Comparison of ENCODE assay signal across 16 cellular contexts in the genomic region with DNA sequence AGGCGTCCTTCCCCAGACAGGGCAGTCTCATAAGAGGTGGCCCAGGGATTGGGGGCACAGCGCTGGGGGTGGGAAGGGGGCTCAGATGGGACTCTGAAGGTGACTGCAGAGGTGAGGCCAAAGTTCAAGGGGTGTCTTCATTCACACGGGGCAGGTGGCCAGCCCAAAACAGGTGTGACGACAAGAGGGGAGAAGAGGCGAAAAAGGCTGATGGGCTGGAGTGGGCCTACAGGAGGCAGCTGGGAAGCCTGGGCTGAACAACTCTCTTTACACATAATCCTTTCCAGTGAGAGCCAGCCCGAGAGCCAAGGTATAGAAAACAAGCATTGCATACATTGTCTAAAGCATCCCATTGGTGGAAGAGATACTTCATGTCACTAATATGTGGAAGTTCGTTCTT.
DNase-seq lines count a peak whose midpoint lies in the region; ATAC-seq and TF ChIP-seq lines count a peak whose summit lies in the region.
"Had no signal": no experiment of that assay in that cellular context is flagged by ENCODE, and none has a peak within 500 bp of the region (broad histone marks: within the 10 kb centered on the region; RNA-seq: fewer than 3 reads in every experiment).

No MANE protein-coding gene starts in this region.

- H3K27me3 ChIP-seq in neural progenitor cell, result no peaks in the 10 kb centered on the region

- no peaks in the 10 kb centered on the region for H3K9me3 Mint-ChIP-seq in activated CD4-positive, alpha-beta T cell treated with anti-CD3 and anti-CD28 coated beads, Interleukin-2, amount 10 ng/mL, durations not matched to agents 24 days and 14 days
- peaks cover 8% of the 10 kb centered on the region for H3K9me3 Mint-ChIP-seq in neural progenitor cell
- H3K9me3 Mint-ChIP-seq: CD4-positive, alpha-beta T cell had no signal

- H3K4me1 ChIP-seq in neural progenitor cell, result peaks cover 8% of the 10 kb centered on the region
- H3K4me1 ChIP-seq: A549 had no signal

- no peaks in the 10 kb centered on the region for H3K79me2 ChIP-seq in neural progenitor cell (ENCODE audit: low read depth)

- no peaks in the 10 kb centered on the region for H3F3A ChIP-seq in neural progenitor cell (ENCODE audit: low read depth)

- no peak overlapping the region for H3K27ac ChIP-seq in neural progenitor cell
- H3K27ac ChIP-seq: 22Rv1, A549, C4-2B had no signal

- no peaks in the 10 kb centered on the region for H4K20me1 ChIP-seq in neural progenitor cell (ENCODE audit: low read depth)

- H3K36me3 ChIP-seq in neural progenitor cell, result no peaks in the 10 kb centered on the region

- no peak overlapping the region for H3K9ac ChIP-seq in neural progenitor cell

- DNase-seq in activated CD4-positive, alpha-beta T cell treated with anti-CD3 and anti-CD28 coated beads, Interleukin-2, amount 10 ng/mL, durations not matched to agents 24 days and 14 days, result peak; percentile 34
- no peak for DNase-seq in activated CD4-positive, alpha-beta T cell treated with anti-CD3 and anti-CD28 coated beads for 1 hour
- DNase-seq in islet precursor cell, result peak; percentile 18
- DNase-seq in neural progenitor cell (ENCODE audit: low spot score), result no peak
- no peak for DNase-seq in NCI-H345 treated with DMSO at 0.1 percent for 48 hours (lab: John Stamatoyannopoulos, UW; ENCODE audit: unreplicated experiment)
- DNase-seq: AML-193; CD4-positive, alpha-beta T cell; DMS153; DMS79; GDM1 had no signal

- H3K4me3 ChIP-seq in neural progenitor cell, result no peak overlapping the region
- H3K4me3 ChIP-seq: A549 had no signal

- H3K36me3 Mint-ChIP-seq in activated CD4-positive, alpha-beta T cell treated with anti-CD3 and anti-CD28 coated beads, Interleukin-2, amount 10 ng/mL, durations not matched to agents 24 days and 14 days (ENCODE audit: low read depth), result no peaks in the 10 kb centered on the region
- peaks cover 2% of the 10 kb centered on the region for H3K36me3 Mint-ChIP-seq in neural progenitor cell

- intact Hi-C loops in activated CD4-positive, alpha-beta T cell treated with anti-CD3 and anti-CD28 coated beads, Interleukin-2, amount 10 ng/mL, durations not matched to agents 24 days and 14 days (cut with micrococcal nuclease), result no loop called here

- TF ChIP-seq CTCF in neural progenitor cell (IDR thresholded peaks at IDR 0.05), result no peak

- no peak overlapping the region for H3K27ac Mint-ChIP-seq in activated CD4-positive, alpha-beta T cell treated with anti-CD3 and anti-CD28 coated beads, Interleukin-2, amount 10 ng/mL, durations not matched to agents 24 days and 14 days
- H3K27ac Mint-ChIP-seq in neural progenitor cell, result peak overlapping the region; percentile 84
- H3K27ac Mint-ChIP-seq: CD4-positive, alpha-beta T cell had no signal

- peaks cover 3% of the 10 kb centered on the region for H3K27me3 Mint-ChIP-seq in activated CD4-positive, alpha-beta T cell treated with anti-CD3 and anti-CD28 coated beads, Interleukin-2, amount 10 ng/mL, durations not matched to agents 24 days and 14 days
- H3K27me3 Mint-ChIP-seq in neural progenitor cell (ENCODE audit: insufficient read depth, low read depth), result peaks cover 6% of the 10 kb centered on the region

- H3K4me2 ChIP-seq in neural progenitor cell, result no peak overlapping the region
- H3K4me2 ChIP-seq: A549 had no signal

- no peak overlapping the region for H3K4me3 Mint-ChIP-seq in activated CD4-positive, alpha-beta T cell treated with anti-CD3 and anti-CD28 coated beads, Interleukin-2, amount 10 ng/mL, durations not matched to agents 24 days and 14 days
- H3K4me3 Mint-ChIP-seq in neural progenitor cell, result no peak overlapping the region
- H3K4me3 Mint-ChIP-seq: CD4-positive, alpha-beta T cell; H9 had no signal

- no peaks in the 10 kb centered on the region for H3K4me1 Mint-ChIP-seq in activated CD4-positive, alpha-beta T cell treated with anti-CD3 and anti-CD28 coated beads, Interleukin-2, amount 10 ng/mL, durations not matched to agents 24 days and 14 days
- H3K4me1 Mint-ChIP-seq in neural progenitor cell, result peaks cover 39% of the 10 kb centered on the region

- ATAC-seq in GM21576 (IDR thresholded peaks at IDR 0.05; ENCODE audit: unreplicated experiment) (no peak), GM18867 (IDR thresholded peaks at IDR 0.05; ENCODE audit: unreplicated experiment) (no peak)
- ATAC-seq: A549 had no signal

- no peaks in the 10 kb centered on the region for H3K9me3 ChIP-seq in neural progenitor cell (ENCODE audit: low read depth)
- H3K9me3 ChIP-seq: A549 had no signal

- no peak overlapping the region for H2AFZ ChIP-seq in neural progenitor cell (replicated peaks)

Comparison
In these comparisons a context has a peak if more than half of its experiments do, and no peak if none do; other contexts are left out.
1. DNase-seq: peak in activated CD4-positive, alpha-beta T cell treated with anti-CD3 and anti-CD28 coated beads, Interleukin-2, amount 10 ng/mL, durations not matched to agents 24 days and 14 days (single experiment) and islet precursor cell (single experiment); none in activated CD4-positive, alpha-beta T cell treated with anti-CD3 and anti-CD28 coated beads for 1 hour (single experiment), neural progenitor cell (single experiment) and NCI-H345 treated with DMSO at 0.1 percent for 48 hours (single experiment).